ENCODE assay signal across 8 cellular contexts in genomic region chr18:49562481-49563129, GRCh38. TPM values are rescaled to one million over a fixed set of nuclear protein-coding genes. Genes with fewer than 3 reads are reported as not detected.
A peak's percentile ranks its signal among the peaks of the same experiment; 100 is the strongest.
DNase-seq lines count a peak whose midpoint lies in the region; ATAC-seq and TF ChIP-seq lines count a peak whose summit lies in the region.

No MANE protein-coding gene starts in this region.

- WGBS in aorta, 2 donors, result 47 to 48% methylated on average over 11 of the region's 11 CpGs

- H3K27ac ChIP-seq in aorta (ENCODE audit: low read depth in 1 of 2, low read length in 2 of 2), result no peak overlapping the region

- H3K27me3 ChIP-seq in aorta (ENCODE audit: control insufficient read depth in 1 of 2, insufficient read depth in 2 of 2, low read length in 1 of 2), result no peaks in the 10 kb centered on the region

- H3K4me1 ChIP-seq in ES-I3 (ENCODE audit: insufficient read depth, low read length), result 0 out of 2 replicates have a peak, but pooled peaks cover 9% of the 10 kb centered on the region
- no peaks in the 10 kb centered on the region for H3K4me1 ChIP-seq in aorta (ENCODE audit: control insufficient read depth in 1 of 2, insufficient read depth in 2 of 2, low read length in 2 of 2)

- H3K9me3 Mint-ChIP-seq in T-cell (no peaks in the 10 kb centered on the region), nephron (no peaks in the 10 kb centered on the region)

- ATAC-seq in T-cell (replicated peaks in 1 of 4) (no peak), aorta (ENCODE audit: low FRiP score) (no peak)

- DNase-seq in T-cell, result no peak
- peak; percentile 16 for DNase-seq in fibroblast of mammary gland (ENCODE audit: low read depth)
- DNase-seq in NCI-H69 (lab: John Stamatoyannopoulos, UW), result no peak
- no peak for DNase-seq in AG08395 (ENCODE audit: low spot score)
- DNase-seq in aorta, result no peak
- no peak for DNase-seq in effector CD8-positive, alpha-beta T cell (lab: John Stamatoyannopoulos, UW)

- CTCF ChIA-PET in T-cell (lab: Charles Lee), result no interaction called here

- H3K4me1 Mint-ChIP-seq in T-cell (peaks cover 21 to 32% (median 28%) of the 10 kb centered on the region in 3 donors), nephron (peaks cover 60% of the 10 kb centered on the region)

- H3K27me3 Mint-ChIP-seq in T-cell (peaks cover 77 to 84% of the 10 kb centered on the region in 2 donors), nephron (ENCODE audit: low read depth) (peaks cover 55% of the 10 kb centered on the region)

- H3K9me3 ChIP-seq in ES-I3 (ENCODE audit: control insufficient read depth, insufficient read depth, low read length), result no peaks in the 10 kb centered on the region
- H3K9me3 ChIP-seq in aorta (ENCODE audit: control insufficient read depth, low read length), result no peaks in the 10 kb centered on the region

- TF ChIP-seq CTCF in fibroblast of mammary gland (conservative IDR thresholded peaks at IDR 0.05; ENCODE audit: control insufficient read depth, insufficient read depth, low read depth, low read length), result no peak
- no peak for TF ChIP-seq CTCF in nephron (IDR thresholded peaks at IDR 0.05; ENCODE audit: unreplicated experiment in 3 of 3)

- POLR2A ChIA-PET in T-cell (lab: Charles Lee), result no interaction called here

- intact Hi-C loops in aorta (cut with DNase I), result loop anchor here in 1 of 2 donors (5.0 kb wide), 1 partner anchor 295 kb away; no protein-coding TSS in a partner anchor

- no peaks in the 10 kb centered on the region for H3K36me3 Mint-ChIP-seq in T-cell
- H3K36me3 Mint-ChIP-seq in nephron (ENCODE audit: low read depth), result peaks cover 7% of the 10 kb centered on the region

- H3K4me3 ChIP-seq in fibroblast of mammary gland (ENCODE audit: control insufficient read depth, low read depth, low read length) (peak overlapping the region; percentile 55), aorta (ENCODE audit: low read length in 2 of 2) (peak overlapping the region in 1 of 2 donors; percentile 40)

- H3K36me3 ChIP-seq in ES-I3 (ENCODE audit: insufficient read depth, low read length) (no peaks in the 10 kb centered on the region; the same call in 1 of the 2 replicates), aorta (ENCODE audit: control insufficient read depth in 1 of 2, insufficient read depth in 2 of 2, low read length in 1 of 2) (no peaks in the 10 kb centered on the region)

- no peak overlapping the region for H3K27ac Mint-ChIP-seq in T-cell
- peak overlapping the region; percentile 19 to 78 (median 71) for H3K27ac Mint-ChIP-seq in nephron

- peak overlapping the region; percentile 49; the same call in 1 of the 2 replicates for H3K9ac ChIP-seq in ES-I3 (ENCODE audit: low read depth, low read length)

- H3K4me3 Mint-ChIP-seq in T-cell (peak overlapping the region; percentile 68 to 81 (median 68)), nephron (peak overlapping the region; percentile 92 to 98 (median 96))

RNA-seq across cellular contexts. Expression of gene LIPG, which starts 0.7 kb away (rescaled TPM):
- total RNA-seq in T-cell (under 1 TPM in 3 of 5 donors, not detected in 2; 0.22 to 0.76 (median 0.26) TPM), aorta (10 to 100 TPM in 1 of 2 donors, 1 to 10 TPM in 1; 9.1 to 23.7 TPM)
- under 1 TPM; 0.03 to 0.38 TPM for polyA plus RNA-seq in aorta

Comparison
In these comparisons a context has a peak if more than half of its experiments do, and no peak if none do; other contexts are left out.
1. H3K27ac Mint-ChIP-seq: peak in nephron (3 of 3); none in T-cell (0 of 2).
2. RNA of gene LIPG, which starts 0.7 kb away (total RNA-seq): 9.1 to 23.7 TPM in aorta; 0.22 to 0.76 TPM in T-cell; every median in the first group is over 4 times any median in the second.